In genomic region chr17:51260237-51260959, GRCh38 we compare ENCODE assay signal across 8 cellular contexts.
DNase-seq lines count a peak whose midpoint lies in the region; ATAC-seq lines count a peak whose summit lies in the region.

UTP18 (plus strand) TSS chr17:51260546; CDS start chr17:51260585, 39 bp downstream.

- H3K4me2 ChIP-seq in BLaER1, result peak within 1 kb of the TSS; percentile 98

- H3K9me3 ChIP-seq in BLaER1, result no peaks in the 10 kb centered on the region

- H3K9ac ChIP-seq in BLaER1, result peak within 1 kb of the TSS; percentile 99

- DNase-seq in NCI-H524 treated with DMSO at 0.1 percent for 48 hours (lab: John Stamatoyannopoulos, UW), result peak; percentile 83
- peak; percentile 96 to 98 for DNase-seq in activated CD4-positive, alpha-beta T cell treated with anti-CD3 and anti-CD28 coated beads for 4 hours
- peak; percentile 89 to 93 (median 91) for DNase-seq in stimulated activated CD4-positive, alpha-beta T cell treated with anti-CD3 and anti-CD28 coated beads, Interleukin-1b, Interleukin-23, amount 100 ng/mL, for 24 hours (ENCODE audit: low read depth in 4 of 4, low spot score in 1 of 4)

- peaks cover 95% of the 10 kb centered on the region for H4K20me1 ChIP-seq in BLaER1

- H3K4me1 ChIP-seq in BLaER1, result peaks cover 49% of the 10 kb centered on the region

- H3K27ac ChIP-seq in BLaER1, result peak within 1 kb of the TSS; percentile 99
- H3K27ac ChIP-seq in cingulate gyrus (ENCODE audit: low read depth, low read length), result peak within 1 kb of the TSS; percentile 99
- H3K27ac ChIP-seq in layer of hippocampus (ENCODE audit: low read depth, low read length), result peak within 1 kb of the TSS; percentile 100

- H3K27me3 ChIP-seq in BLaER1 (no peaks in the 10 kb centered on the region), layer of hippocampus (ENCODE audit: control insufficient read depth, insufficient read depth, low read length) (no peaks in the 10 kb centered on the region)

- H3K4me3 ChIP-seq in BLaER1, result peak within 1 kb of the TSS; percentile 92

- ATAC-seq in GM19324 (IDR thresholded peaks at IDR 0.05; ENCODE audit: low FRiP score, unreplicated experiment), result peak; percentile 88
- peak; percentile 69 for ATAC-seq in HG03460 (IDR thresholded peaks at IDR 0.05; ENCODE audit: unreplicated experiment)

- peaks cover 47% of the 10 kb centered on the region for H3K36me3 ChIP-seq in BLaER1

Comparison
In these comparisons a context has a peak if more than half of its experiments do, and no peak if none do; other contexts are left out.
1. Peak in every context shown above with its lines: DNase-seq, ATAC-seq, H3K4me3 ChIP-seq and H3K27ac ChIP-seq.